In the genomic region with DNA sequence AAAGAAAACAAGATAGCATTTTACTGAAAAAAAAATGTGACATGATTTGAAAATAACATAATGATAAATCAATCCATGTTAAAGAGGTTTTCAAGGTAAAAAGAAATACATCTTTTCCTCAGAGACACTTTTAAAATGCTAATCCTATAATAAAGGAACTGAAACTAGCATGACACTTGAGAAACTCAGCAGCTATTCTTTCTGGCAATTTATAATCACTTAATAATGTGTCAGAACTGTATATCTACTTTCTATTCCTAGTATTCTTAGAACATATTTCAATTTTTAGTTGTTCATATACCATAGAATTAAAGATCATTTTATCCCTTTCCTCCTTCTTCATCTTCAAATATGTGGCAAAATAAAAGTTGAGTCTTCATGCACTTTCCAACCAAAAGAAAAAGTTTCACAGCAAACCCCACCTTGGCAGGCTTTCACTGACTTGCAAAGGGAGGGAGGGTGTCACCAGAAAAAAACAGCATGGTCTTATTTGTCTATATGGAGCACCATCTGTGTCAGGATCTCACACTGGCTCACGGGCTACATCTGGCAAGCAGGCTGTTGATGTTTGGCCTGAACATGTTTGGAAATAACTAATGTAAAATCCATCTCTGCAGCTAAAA, we compare ENCODE assay signal across 1 cellular context.
TF ChIP-seq lines count a peak whose summit lies in the region.

No MANE protein-coding gene starts in this region.

TF ChIP-seq in SK-N-SH treated with all-trans-retinoic acid at 6 μM for 48 hours, 23 proteins besides CTCF, POLR2A, EP300 and RAD21 (continued from another document):
- TF ChIP-seq CREB5 (CRISPR knock-in tag; IDR thresholded peaks at IDR 0.05; ENCODE audit: low read depth): no peak
- TF ChIP-seq ZNF8 (CRISPR knock-in tag; IDR thresholded peaks at IDR 0.05): no peak
- TF ChIP-seq SNAI2 (CRISPR knock-in tag; IDR thresholded peaks at IDR 0.05): no peak
- TF ChIP-seq TOX (CRISPR knock-in tag; IDR thresholded peaks at IDR 0.05; ENCODE audit: borderline replicate concordance): no peak
- no peak for TF ChIP-seq ARNTL (CRISPR knock-in tag; IDR thresholded peaks at IDR 0.05; ENCODE audit: borderline replicate concordance, low read depth)
- TF ChIP-seq, protein P1, sequence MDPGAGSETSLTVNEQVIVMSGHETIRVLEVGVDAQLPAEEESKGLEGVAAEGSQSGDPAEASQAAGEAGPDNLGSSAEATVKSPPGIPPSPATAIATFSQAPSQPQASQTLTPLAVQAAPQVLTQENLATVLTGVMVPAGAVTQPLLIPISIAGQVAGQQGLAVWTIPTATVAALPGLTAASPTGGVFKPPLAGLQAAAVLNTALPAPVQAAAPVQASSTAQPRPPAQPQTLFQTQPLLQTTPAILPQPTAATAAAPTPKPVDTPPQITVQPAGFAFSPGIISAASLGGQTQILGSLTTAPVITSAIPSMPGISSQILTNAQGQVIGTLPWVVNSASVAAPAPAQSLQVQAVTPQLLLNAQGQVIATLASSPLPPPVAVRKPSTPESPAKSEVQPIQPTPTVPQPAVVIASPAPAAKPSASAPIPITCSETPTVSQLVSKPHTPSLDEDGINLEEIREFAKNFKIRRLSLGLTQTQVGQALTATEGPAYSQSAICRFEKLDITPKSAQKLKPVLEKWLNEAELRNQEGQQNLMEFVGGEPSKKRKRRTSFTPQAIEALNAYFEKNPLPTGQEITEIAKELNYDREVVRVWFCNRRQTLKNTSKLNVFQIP (CRISPR knock-in tag; IDR thresholded peaks at IDR 0.05; ENCODE audit: borderline replicate concordance, low read depth): no peak
